Comparison of ENCODE assay signal across 1 cellular context in the genomic region with DNA sequence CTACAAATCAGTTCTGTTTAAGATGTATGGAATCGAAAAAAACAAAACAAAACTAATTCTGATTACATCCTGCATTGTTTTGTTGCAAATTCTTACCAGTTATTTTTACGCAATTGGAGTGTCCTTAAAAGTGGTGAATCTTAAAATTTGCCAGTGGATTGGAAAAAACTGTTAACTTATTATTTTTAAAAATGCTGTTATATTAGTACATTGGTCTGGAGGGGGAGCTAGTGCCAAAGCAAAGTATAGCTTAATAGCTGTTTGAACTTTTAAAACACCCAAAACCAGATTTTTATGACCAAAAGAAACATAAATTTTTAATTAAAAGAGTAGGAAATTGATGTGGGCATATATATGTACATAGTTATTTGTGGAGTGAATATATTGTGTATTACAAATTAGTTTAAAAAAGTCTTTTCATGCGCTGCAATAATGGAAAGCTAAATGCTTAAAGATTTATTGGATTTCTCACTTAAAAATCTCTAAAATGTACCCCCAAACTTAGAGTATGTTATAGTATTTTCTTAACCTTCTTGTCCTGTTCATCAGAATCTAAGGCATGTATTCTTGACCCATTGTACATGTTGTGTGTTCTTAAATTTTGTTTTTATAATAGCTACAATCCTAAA.
TF ChIP-seq lines count a peak whose summit lies in the region.

No MANE protein-coding gene starts in this region.

TF ChIP-seq in GM12878, 131 proteins besides CTCF, POLR2A, EP300 and RAD21 (continued from another document):
- peak; percentile 66; the same call in 1 of the 2 replicates for TF ChIP-seq SMC3 (IDR thresholded peaks at IDR 0.05; ENCODE audit: borderline replicate concordance, low read length)
- TF ChIP-seq FOXM1 (IDR thresholded peaks at IDR 0.05; ENCODE audit: low read depth, low read length) = 0 out of 2 replicates have a peak, but pooled peaks have one; percentile 29
- no peak for TF ChIP-seq RB1 (IDR thresholded peaks at IDR 0.05; ENCODE audit: borderline replicate concordance)
- no peak for TF ChIP-seq ETV6 (conservative IDR thresholded peaks at IDR 0.05 in 1 of 2, IDR thresholded peaks at IDR 0.05 in 1 of 2; ENCODE audit: borderline replicate concordance in 1 of 2, low read depth in 1 of 2)
